In genomic region chr5:33781286-33781685, GRCh38 we compare ENCODE assay signal across 14 cellular contexts.
DNase-seq lines count a peak whose midpoint lies in the region; ATAC-seq and TF ChIP-seq lines count a peak whose summit lies in the region.
"Had no signal": no experiment of that assay in that cellular context is flagged by ENCODE, and none has a peak within 500 bp of the region (broad histone marks: within the 10 kb centered on the region; RNA-seq: fewer than 3 reads in every experiment).

No MANE protein-coding gene starts in this region.

- H3K27me3 ChIP-seq in IMR-90 (ENCODE audit: control insufficient read depth, insufficient read depth, low read length) (no peaks in the 10 kb centered on the region), osteoblast (ENCODE audit: insufficient read depth, low read length) (no peaks in the 10 kb centered on the region)
- H3K27me3 ChIP-seq in naive thymus-derived CD4-positive, alpha-beta T cell (ENCODE audit: control insufficient read depth in 2 of 2, insufficient read depth in 2 of 2, low read length in 2 of 2), result no peaks in the 10 kb centered on the region

- peak; percentile 75 for ATAC-seq in IMR-90 (ENCODE audit: low read depth)
- ATAC-seq in naive thymus-derived CD4-positive, alpha-beta T cell, result no peak

- H3K36me3 ChIP-seq in IMR-90 (ENCODE audit: control insufficient read depth, insufficient read depth, low read length) (no peaks in the 10 kb centered on the region), osteoblast (ENCODE audit: insufficient read depth, low read length) (no peaks in the 10 kb centered on the region)
- no peaks in the 10 kb centered on the region for H3K36me3 ChIP-seq in naive thymus-derived CD4-positive, alpha-beta T cell (ENCODE audit: control insufficient read depth in 2 of 3, insufficient read depth in 3 of 3, low read length in 3 of 3)

- H3K9ac ChIP-seq in IMR-90 (ENCODE audit: low read depth, low read length), result no peak overlapping the region

- H3K4me1 Mint-ChIP-seq in naive thymus-derived CD4-positive, alpha-beta T cell, result no peaks in the 10 kb centered on the region
- H3K4me1 Mint-ChIP-seq: activated naive CD8-positive, alpha-beta T cell treated with anti-CD3 and anti-CD28 coated beads, Interleukin-2, amount 10 ng/mL, durations not matched to agents 7 days and 5 days; CD4-positive, CD25-positive, alpha-beta regulatory T cell had no signal

- H3K14ac ChIP-seq in IMR-90 (replicated peaks; ENCODE audit: low read depth, low read length), result 0 out of 2 replicates have a peak overlapping the region, but pooled peaks have one; percentile 10

- H3K36me3 Mint-ChIP-seq in naive thymus-derived CD4-positive, alpha-beta T cell, result no peaks in the 10 kb centered on the region
- H3K36me3 Mint-ChIP-seq: activated naive CD8-positive, alpha-beta T cell treated with anti-CD3 and anti-CD28 coated beads, Interleukin-2, amount 10 ng/mL, durations not matched to agents 7 days and 5 days; CD4-positive, CD25-positive, alpha-beta regulatory T cell had no signal

- H3K27me3 Mint-ChIP-seq in naive thymus-derived CD4-positive, alpha-beta T cell, result peaks cover 0 to 9% (median 3%) of the 10 kb centered on the region in 5 donors
- H3K27me3 Mint-ChIP-seq: CD4-positive, CD25-positive, alpha-beta regulatory T cell had no signal

- H3K27ac ChIP-seq in IMR-90 (ENCODE audit: insufficient read depth, low read length), result no peak overlapping the region
- H3K27ac ChIP-seq in osteoblast (ENCODE audit: low read depth, low read length), result no peak overlapping the region
- H3K27ac ChIP-seq in naive thymus-derived CD4-positive, alpha-beta T cell (ENCODE audit: low read depth, low read length), result no peak overlapping the region

- H4K20me1 ChIP-seq in IMR-90 (ENCODE audit: insufficient read depth, low read length) (no peaks in the 10 kb centered on the region), osteoblast (ENCODE audit: insufficient read depth, low read length) (peaks cover 4% of the 10 kb centered on the region)

- no peak for TF ChIP-seq RAD21 in IMR-90 (IDR thresholded peaks at IDR 0.05; ENCODE audit: low read length)

- no peak for TF ChIP-seq POLR2A in IMR-90 (IDR thresholded peaks at IDR 0.05; ENCODE audit: low read depth, low read length)

- H3K4me2 ChIP-seq in IMR-90 (ENCODE audit: low read depth, low read length) (peak overlapping the region; percentile 83; the same call in 1 of the 2 replicates), osteoblast (ENCODE audit: insufficient read depth, low read length) (no peak overlapping the region)

- peak overlapping the region; percentile 8; the same call in 1 of the 2 replicates for H3K4ac ChIP-seq in IMR-90 (ENCODE audit: low read depth, low read length)

- intact Hi-C loops in IMR-90 (cut with micrococcal nuclease), result no loop called here
- intact Hi-C loops in naive thymus-derived CD4-positive, alpha-beta T cell (cut with micrococcal nuclease), result no loop called here

- H3K9me1 ChIP-seq in IMR-90 (ENCODE audit: insufficient read depth, low read length), result 0 out of 2 replicates have a peak, but pooled peaks cover 2% of the 10 kb centered on the region

- H2BK5ac ChIP-seq in IMR-90 (ENCODE audit: low read depth, low read length, poor library complexity, severe bottlenecking), result no peak overlapping the region

- H4K5ac ChIP-seq in IMR-90 (ENCODE audit: low read depth, low read length), result no peak overlapping the region

- peaks cover 51% of the 10 kb centered on the region for H3K79me2 ChIP-seq in osteoblast (ENCODE audit: insufficient read depth, low read length)

- no peak overlapping the region for H4K8ac ChIP-seq in IMR-90 (ENCODE audit: low read depth in 2 of 2, low read length in 2 of 2)

- H2BK15ac ChIP-seq in IMR-90 (ENCODE audit: low read depth, low read length), result no peak overlapping the region

- POLR2A ChIA-PET in IMR-90 (lab: Charles Lee; ENCODE audit: unreplicated experiment), result no interaction called here
- POLR2A ChIA-PET in naive thymus-derived CD4-positive, alpha-beta T cell (lab: Charles Lee), result no interaction called here

- TF ChIP-seq CTCF in IMR-90 (conservative IDR thresholded peaks at IDR 0.05; ENCODE audit: low read depth, low read length) (no peak), fibroblast of mammary gland (conservative IDR thresholded peaks at IDR 0.05; ENCODE audit: control insufficient read depth, insufficient read depth, low read depth, low read length) (no peak), osteoblast (IDR thresholded peaks at IDR 0.05; ENCODE audit: extremely low read depth, low read depth, low read length) (no peak)

- DNase-seq in ELF-1 (ENCODE audit: low read depth, low spot score) (peak; percentile 59), IMR-90 (peak; percentile 89), fibroblast of mammary gland (ENCODE audit: low read depth) (peak; percentile 95), osteoblast (ENCODE audit: insufficient read length, low spot score, missing footprints) (peak; percentile 43), SHP77 treated with DMSO at 0.1 percent for 48 hours (lab: John Stamatoyannopoulos, UW) (no peak), pons (ENCODE audit: low spot score) (no peak)
- no peak for DNase-seq in naive thymus-derived CD4-positive, alpha-beta T cell
- no peak for DNase-seq in central memory CD4-positive, alpha-beta T cell
- DNase-seq: activated naive CD8-positive, alpha-beta T cell treated with anti-CD3 and anti-CD28 coated beads, Interleukin-2, amount 10 ng/mL, durations not matched to agents 7 days and 5 days; CD4-positive, CD25-positive, alpha-beta regulatory T cell; left cardiac atrium; NCI-H1092; stimulated activated CD4-positive, alpha-beta T cell treated with anti-CD3 and anti-CD28 coated beads, Interleukin-4, amount 100 ng/mL, for 24 hours; T-helper 1 cell had no signal

- H2AK5ac ChIP-seq in IMR-90 (ENCODE audit: low read depth, low read length), result no peak overlapping the region

- no peak overlapping the region for H3K27ac Mint-ChIP-seq in naive thymus-derived CD4-positive, alpha-beta T cell
- H3K27ac Mint-ChIP-seq: activated naive CD8-positive, alpha-beta T cell treated with anti-CD3 and anti-CD28 coated beads, Interleukin-2, amount 10 ng/mL, durations not matched to agents 7 days and 5 days; CD4-positive, CD25-positive, alpha-beta regulatory T cell had no signal

- H3K9me3 ChIP-seq in IMR-90 (ENCODE audit: control insufficient read depth, insufficient read depth, low read length), result no peaks in the 10 kb centered on the region
- H3K9me3 ChIP-seq in osteoblast (ENCODE audit: low read depth, low read length), result no peaks in the 10 kb centered on the region
- no peaks in the 10 kb centered on the region for H3K9me3 ChIP-seq in naive thymus-derived CD4-positive, alpha-beta T cell (ENCODE audit: control insufficient read depth in 2 of 3, low read length in 3 of 3)

- no TSS peak for BruUV-seq in IMR-90 (replicated peaks; lab: Mats Ljungman, UMichigan)

- no peak overlapping the region for H3K4me3 Mint-ChIP-seq in naive thymus-derived CD4-positive, alpha-beta T cell
- H3K4me3 Mint-ChIP-seq: activated naive CD8-positive, alpha-beta T cell treated with anti-CD3 and anti-CD28 coated beads, Interleukin-2, amount 10 ng/mL, durations not matched to agents 7 days and 5 days; CD4-positive, CD25-positive, alpha-beta regulatory T cell had no signal

- H2AFZ ChIP-seq in IMR-90 (replicated peaks; ENCODE audit: low read length, poor library complexity), result peak overlapping the region; percentile 26
- no peak overlapping the region for H2AFZ ChIP-seq in osteoblast (ENCODE audit: low read length)

- H2AK9ac ChIP-seq in IMR-90 (replicated peaks; ENCODE audit: low read depth, low read length, poor library complexity), result no peak overlapping the region

- H3K79me1 ChIP-seq in IMR-90 (ENCODE audit: low read depth in 1 of 2, low read length in 2 of 2), result peaks cover 0 to 12% of the 10 kb centered on the region in 2 experiments; a peak in 2 of 4 replicates

- H3K4me1 ChIP-seq in IMR-90 (ENCODE audit: control insufficient read depth, insufficient read depth, low read length), result peaks cover 3% of the 10 kb centered on the region
- H3K4me1 ChIP-seq in osteoblast (ENCODE audit: insufficient read depth, low read length), result peaks cover 5% of the 10 kb centered on the region
- H3K4me1 ChIP-seq in naive thymus-derived CD4-positive, alpha-beta T cell (ENCODE audit: control insufficient read depth in 2 of 2, insufficient read depth in 2 of 2, low read length in 2 of 2), result no peaks in the 10 kb centered on the region

- dilution Hi-C loops in IMR-90 (cut with HindIII; ENCODE audit: low sequenced_read_pairs, unreplicated experiment), result no loop called here

- H3K56ac ChIP-seq in IMR-90 (ENCODE audit: extremely low read depth, insufficient read depth, low read length), result no peak overlapping the region

- CTCF ChIA-PET in IMR-90 (lab: Yijun Ruan, JAX), result interaction anchor here (1.0 kb wide), 1 partner anchor 54 kb away, joined by 3 read pairs; no protein-coding TSS in a partner anchor
- CTCF ChIA-PET in naive thymus-derived CD4-positive, alpha-beta T cell (lab: Charles Lee), result interaction anchor here (0.6 kb wide), 1 partner anchor 37 kb away, joined by 7 read pairs; no protein-coding TSS in a partner anchor

- no peak overlapping the region for H2BK120ac ChIP-seq in IMR-90 (ENCODE audit: low read depth, low read length)

- H3K4me3 ChIP-seq in IMR-90 (ENCODE audit: insufficient read depth, low read depth, low read length), result no peak overlapping the region
- no peak overlapping the region for H3K4me3 ChIP-seq in fibroblast of mammary gland (ENCODE audit: control insufficient read depth, low read depth, low read length)
- no peak overlapping the region for H3K4me3 ChIP-seq in osteoblast (ENCODE audit: insufficient read depth, low read length)
- no peak overlapping the region for H3K4me3 ChIP-seq in naive thymus-derived CD4-positive, alpha-beta T cell (ENCODE audit: low read length)

- no peak overlapping the region for H2BK20ac ChIP-seq in IMR-90 (ENCODE audit: low read depth, low read length)

- H4K91ac ChIP-seq in IMR-90 (ENCODE audit: insufficient read depth, low read depth, low read length), result no peak overlapping the region

- H3K9me3 Mint-ChIP-seq in naive thymus-derived CD4-positive, alpha-beta T cell, result peaks cover 0 to 21% (median 7%) of the 10 kb centered on the region in 11 donors

- H3K23ac ChIP-seq in IMR-90 (ENCODE audit: low read depth, low read length), result no peak overlapping the region

- in situ Hi-C loops in IMR-90 (cut with MboI; ENCODE audit: low sequenced_read_pairs), result no loop called here

- H3K18ac ChIP-seq in IMR-90 (ENCODE audit: low read depth, low read length), result no peak overlapping the region

TF ChIP-seq in IMR-90, 13 proteins besides CTCF, POLR2A, EP300 and RAD21 (continues in another document):
- TF ChIP-seq RCOR1 (IDR thresholded peaks at IDR 0.05; ENCODE audit: insufficient replicate concordance, low read length), result no peak
- TF ChIP-seq, protein P1, sequence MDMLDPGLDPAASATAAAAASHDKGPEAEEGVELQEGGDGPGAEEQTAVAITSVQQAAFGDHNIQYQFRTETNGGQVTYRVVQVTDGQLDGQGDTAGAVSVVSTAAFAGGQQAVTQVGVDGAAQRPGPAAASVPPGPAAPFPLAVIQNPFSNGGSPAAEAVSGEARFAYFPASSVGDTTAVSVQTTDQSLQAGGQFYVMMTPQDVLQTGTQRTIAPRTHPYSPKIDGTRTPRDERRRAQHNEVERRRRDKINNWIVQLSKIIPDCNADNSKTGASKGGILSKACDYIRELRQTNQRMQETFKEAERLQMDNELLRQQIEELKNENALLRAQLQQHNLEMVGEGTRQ (IDR thresholded peaks at IDR 0.05; ENCODE audit: low read depth, low read length), result peak; percentile 88
- no peak for TF ChIP-seq NFE2L2 (IDR thresholded peaks at IDR 0.05; ENCODE audit: low read depth, low read length)

Comparison
In these comparisons a context has a peak if more than half of its experiments do, and no peak if none do; other contexts are left out.
1. DNase-seq: peak in ELF-1 (single experiment), IMR-90 (single experiment), fibroblast of mammary gland (single experiment) and osteoblast (single experiment); none in SHP77 treated with DMSO at 0.1 percent for 48 hours (single experiment), pons (single experiment), naive thymus-derived CD4-positive, alpha-beta T cell (0 of 9) and central memory CD4-positive, alpha-beta T cell (single experiment).